ENCODE assay signal across 1 cellular context in the genomic region with DNA sequence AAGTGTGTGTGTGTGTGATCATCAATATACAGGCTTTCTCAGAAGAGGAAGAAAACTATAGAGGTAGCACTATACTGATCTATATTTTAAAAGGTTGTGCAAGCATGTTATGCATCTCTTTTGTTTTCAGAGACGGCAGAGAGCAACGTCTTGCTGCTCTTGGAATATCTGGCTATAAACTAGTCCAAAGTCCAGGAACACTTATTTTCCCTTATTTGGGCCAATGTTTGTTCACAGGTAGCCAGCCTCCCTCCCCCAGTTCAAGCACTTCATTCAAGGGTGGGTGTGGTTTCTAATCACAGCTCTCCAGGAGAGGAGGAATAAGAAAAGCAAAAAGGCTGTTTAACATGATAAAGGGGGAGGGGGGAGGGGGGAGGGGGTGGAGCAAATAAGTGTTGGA.
TF ChIP-seq lines count a peak whose summit lies in the region.

No MANE protein-coding gene starts in this region.

TF ChIP-seq in liver, 16 proteins besides CTCF, POLR2A, EP300 and RAD21 (continued from another document):
- TF ChIP-seq, protein P1, sequence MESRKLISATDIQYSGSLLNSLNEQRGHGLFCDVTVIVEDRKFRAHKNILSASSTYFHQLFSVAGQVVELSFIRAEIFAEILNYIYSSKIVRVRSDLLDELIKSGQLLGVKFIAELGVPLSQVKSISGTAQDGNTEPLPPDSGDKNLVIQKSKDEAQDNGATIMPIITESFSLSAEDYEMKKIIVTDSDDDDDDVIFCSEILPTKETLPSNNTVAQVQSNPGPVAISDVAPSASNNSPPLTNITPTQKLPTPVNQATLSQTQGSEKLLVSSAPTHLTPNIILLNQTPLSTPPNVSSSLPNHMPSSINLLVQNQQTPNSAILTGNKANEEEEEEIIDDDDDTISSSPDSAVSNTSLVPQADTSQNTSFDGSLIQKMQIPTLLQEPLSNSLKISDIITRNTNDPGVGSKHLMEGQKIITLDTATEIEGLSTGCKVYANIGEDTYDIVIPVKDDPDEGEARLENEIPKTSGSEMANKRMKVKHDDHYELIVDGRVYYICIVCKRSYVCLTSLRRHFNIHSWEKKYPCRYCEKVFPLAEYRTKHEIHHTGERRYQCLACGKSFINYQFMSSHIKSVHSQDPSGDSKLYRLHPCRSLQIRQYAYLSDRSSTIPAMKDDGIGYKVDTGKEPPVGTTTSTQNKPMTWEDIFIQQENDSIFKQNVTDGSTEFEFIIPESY (IDR thresholded peaks at IDR 0.05) = no peak
